Comparison of ENCODE assay signal across 8 cellular contexts in the genomic region with DNA sequence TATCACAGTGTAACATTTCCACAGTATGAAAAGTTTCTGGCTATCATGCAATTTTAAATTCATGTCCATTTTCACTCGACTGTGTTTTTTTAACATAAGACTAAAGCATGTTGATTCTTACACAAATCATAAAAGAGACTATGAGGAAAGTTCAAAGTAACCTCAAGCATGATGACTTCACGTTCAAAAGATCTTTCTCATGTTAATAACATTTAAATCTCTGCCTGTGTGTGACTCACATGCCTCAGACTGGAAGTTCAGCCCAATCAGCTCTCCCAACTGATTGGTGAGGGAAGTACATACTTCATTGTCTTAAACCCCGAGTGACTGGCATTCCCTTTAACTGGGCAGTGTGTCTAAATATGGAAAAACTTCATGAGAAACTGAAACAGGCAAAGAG. TPM values are rescaled to one million over a fixed set of nuclear protein-coding genes. Genes with fewer than 3 reads are reported as not detected.
DNase-seq lines count a peak whose midpoint lies in the region; ATAC-seq and TF ChIP-seq lines count a peak whose summit lies in the region.

No MANE protein-coding gene starts in this region.

- DNase-seq in CD4-positive, CD25-positive, alpha-beta regulatory T cell = peak in 1 of 3 donors; percentile 37
- DNase-seq in M059J (ENCODE audit: low read depth) = peak; percentile 99
- DNase-seq in dermis blood vessel endothelial cell = peak; percentile 96
- no peak for DNase-seq in NCI-H1048 (lab: John Stamatoyannopoulos, UW)
- no peak for DNase-seq in GM19238 (ENCODE audit: insufficient read length, low spot score)

- peak overlapping the region in 1 of 3 donors; percentile 67 for H3K27ac Mint-ChIP-seq in CD4-positive, CD25-positive, alpha-beta regulatory T cell
- peak overlapping the region; percentile 78 to 92 (median 83) for H3K27ac Mint-ChIP-seq in nephron

- no peaks in the 10 kb centered on the region for H3K27me3 Mint-ChIP-seq in CD4-positive, CD25-positive, alpha-beta regulatory T cell
- no peaks in the 10 kb centered on the region for H3K27me3 Mint-ChIP-seq in nephron (ENCODE audit: low read depth)

- peaks cover 9 to 74% (median 56%) of the 10 kb centered on the region in 4 donors for H3K4me1 Mint-ChIP-seq in CD4-positive, CD25-positive, alpha-beta regulatory T cell
- peaks cover 69% of the 10 kb centered on the region for H3K4me1 Mint-ChIP-seq in nephron

- peaks cover 15% of the 10 kb centered on the region for H3K4me1 ChIP-seq in CD4-positive, CD25-positive, alpha-beta regulatory T cell (ENCODE audit: control insufficient read depth, insufficient read depth, low read length, poor library complexity, severe bottlenecking)

- no peak overlapping the region for H3K4me3 Mint-ChIP-seq in CD4-positive, CD25-positive, alpha-beta regulatory T cell
- peak overlapping the region in 2 of 3 experiments; percentile 15 to 60 for H3K4me3 Mint-ChIP-seq in nephron

- peak; percentile 53 to 58 for ATAC-seq in CD4-positive, CD25-positive, alpha-beta regulatory T cell (ENCODE audit: low read depth in 2 of 2)
- ATAC-seq in GM19328 (IDR thresholded peaks at IDR 0.05; ENCODE audit: unreplicated experiment) (no peak), HG03342 (IDR thresholded peaks at IDR 0.05; ENCODE audit: unreplicated experiment) (no peak)

- H3K9me3 Mint-ChIP-seq in CD4-positive, CD25-positive, alpha-beta regulatory T cell = no peaks in the 10 kb centered on the region
- H3K9me3 Mint-ChIP-seq in nephron = no peaks in the 10 kb centered on the region

- H3K27ac ChIP-seq in CD4-positive, CD25-positive, alpha-beta regulatory T cell (ENCODE audit: insufficient read depth, low read length, poor library complexity, severe bottlenecking) = no peak overlapping the region

- H3K27me3 ChIP-seq in CD4-positive, CD25-positive, alpha-beta regulatory T cell (ENCODE audit: control insufficient read depth, insufficient read depth, low read length) = no peaks in the 10 kb centered on the region

- H3K36me3 ChIP-seq in CD4-positive, CD25-positive, alpha-beta regulatory T cell (ENCODE audit: control insufficient read depth, insufficient read depth, low read length) = peaks cover 2% of the 10 kb centered on the region

- TF ChIP-seq CTCF in nephron (IDR thresholded peaks at IDR 0.05; ENCODE audit: unreplicated experiment in 3 of 3) = no peak

- peaks cover 14% of the 10 kb centered on the region for H3K36me3 Mint-ChIP-seq in CD4-positive, CD25-positive, alpha-beta regulatory T cell
- peaks cover 4% of the 10 kb centered on the region for H3K36me3 Mint-ChIP-seq in nephron (ENCODE audit: low read depth)

- H3K9me3 ChIP-seq in CD4-positive, CD25-positive, alpha-beta regulatory T cell (ENCODE audit: control insufficient read depth in 2 of 2, low read length in 2 of 2) = no peaks in the 10 kb centered on the region

- H3K4me3 ChIP-seq in CD4-positive, CD25-positive, alpha-beta regulatory T cell (ENCODE audit: low read depth, low read length) = no peak overlapping the region

RNA-seq across cellular contexts. Expression of a gene that starts 37.4 kb away (rescaled TPM):
- 191 TPM for total RNA-seq in CD4-positive, CD25-positive, alpha-beta regulatory T cell
- 10 to 100 TPM; 15.8 to 22.9 (median 18.9) TPM for polyA plus RNA-seq in CD4-positive, CD25-positive, alpha-beta regulatory T cell
- total RNA-seq in M059J (2014; rRNA removed; shearing (Covaris generic)) = 31.5 and 35.4 TPM in 2 replicates
- total RNA-seq in dermis blood vessel endothelial cell = 14.3 and 15.3 TPM in 2 replicates

Comparison
In these comparisons a context has a peak if more than half of its experiments do, and no peak if none do; other contexts are left out.
1. ATAC-seq: peak in CD4-positive, CD25-positive, alpha-beta regulatory T cell (2 of 2); none in GM19328 (single experiment) and HG03342 (single experiment).
2. DNase-seq: peak in M059J (single experiment) and dermis blood vessel endothelial cell (single experiment); none in NCI-H1048 (single experiment) and GM19238 (single experiment).
3. H3K4me3 Mint-ChIP-seq: peak in nephron (2 of 3); none in CD4-positive, CD25-positive, alpha-beta regulatory T cell (0 of 4).